23 cellular contexts compared by ENCODE assay signal in genomic region chr13:113612626-113613025, GRCh38. TPM values are rescaled to one million over a fixed set of nuclear protein-coding genes. Genes with fewer than 3 reads are reported as not detected.
DNase-seq lines count a peak whose midpoint lies in the region; ATAC-seq and TF ChIP-seq lines count a peak whose summit lies in the region.
"Had no signal": no experiment of that assay in that cellular context is flagged by ENCODE, and none has a peak within 500 bp of the region (broad histone marks: within the 10 kb centered on the region; RNA-seq: fewer than 3 reads in every experiment).

No MANE protein-coding gene starts in this region.

- peaks cover 93% of the 10 kb centered on the region for H3K79me2 ChIP-seq in neural progenitor cell (ENCODE audit: low read depth)

- no peak overlapping the region for H3K4me2 ChIP-seq in neural progenitor cell
- H3K4me2 ChIP-seq: PC-9 had no signal

- no peak for ATAC-seq in HG02678 (IDR thresholded peaks at IDR 0.05; ENCODE audit: unreplicated experiment)
- no peak for ATAC-seq in effector memory CD8-positive, alpha-beta T cell (replicated peaks)

- H3K9me3 Mint-ChIP-seq in endodermal cell = no peaks in the 10 kb centered on the region
- H3K9me3 Mint-ChIP-seq in neural progenitor cell = no peaks in the 10 kb centered on the region
- H3K9me3 Mint-ChIP-seq in effector memory CD8-positive, alpha-beta T cell = no peaks in the 10 kb centered on the region
- H3K9me3 Mint-ChIP-seq: CD4-positive, CD25-positive, alpha-beta regulatory T cell had no signal

- H3K27ac Mint-ChIP-seq in endodermal cell (peak overlapping the region; percentile 60), neural progenitor cell (peak overlapping the region; percentile 36)
- H3K27ac Mint-ChIP-seq in effector memory CD8-positive, alpha-beta T cell = peak overlapping the region in 1 of 2 donors; percentile 56

- H3K4me1 ChIP-seq in adipocyte (ENCODE audit: control insufficient read depth, insufficient read depth, low read length) (no peaks in the 10 kb centered on the region), endodermal cell (ENCODE audit: control insufficient read depth, insufficient read depth, low read length) (peaks cover 13% of the 10 kb centered on the region), neural progenitor cell (peaks cover 17% of the 10 kb centered on the region)

- H3K4me3 Mint-ChIP-seq in endodermal cell (no peak overlapping the region), neural progenitor cell (no peak overlapping the region)
- no peak overlapping the region for H3K4me3 Mint-ChIP-seq in effector memory CD8-positive, alpha-beta T cell
- H3K4me3 Mint-ChIP-seq: CD4-positive, CD25-positive, alpha-beta regulatory T cell had no signal

- H4K20me1 ChIP-seq in neural progenitor cell (ENCODE audit: low read depth) = peaks cover 53% of the 10 kb centered on the region

- no peak overlapping the region for H3K4me3 ChIP-seq in AG10803 (ENCODE audit: low read length)
- no peak overlapping the region for H3K4me3 ChIP-seq in adipocyte (ENCODE audit: low read length)
- H3K4me3 ChIP-seq in endodermal cell (ENCODE audit: low read length) = no peak overlapping the region
- no peak overlapping the region for H3K4me3 ChIP-seq in neural progenitor cell
- H3K4me3 ChIP-seq in lower leg skin (ENCODE audit: low read depth, poor library complexity, severe bottlenecking) = no peak overlapping the region
- H3K4me3 ChIP-seq: PC-9 had no signal

- no peaks in the 10 kb centered on the region for H3K9me3 ChIP-seq in adipocyte (ENCODE audit: control insufficient read depth, low read length)
- H3K9me3 ChIP-seq in endodermal cell (ENCODE audit: control insufficient read depth, low read length) = no peaks in the 10 kb centered on the region
- H3K9me3 ChIP-seq in neural progenitor cell (ENCODE audit: low read depth) = no peaks in the 10 kb centered on the region

- TF ChIP-seq CTCF in AG10803 (conservative IDR thresholded peaks at IDR 0.05; ENCODE audit: low read length) = no peak
- no peak for TF ChIP-seq CTCF in endodermal cell (conservative IDR thresholded peaks at IDR 0.05)
- no peak for TF ChIP-seq CTCF in neural progenitor cell (IDR thresholded peaks at IDR 0.05)
- no peak for TF ChIP-seq CTCF in lower leg skin (IDR thresholded peaks at IDR 0.05)

- no peak for TF ChIP-seq POLR2A in lower leg skin (IDR thresholded peaks at IDR 0.05)

- H3K9ac ChIP-seq in adipocyte (ENCODE audit: low read length) (no peak overlapping the region), endodermal cell (ENCODE audit: extremely low read depth, low read length, poor library complexity, severe bottlenecking) (no peak overlapping the region), neural progenitor cell (no peak overlapping the region)

- H3F3A ChIP-seq in neural progenitor cell (ENCODE audit: low read depth) = peaks cover 20% of the 10 kb centered on the region

- H3K4me1 Mint-ChIP-seq in endodermal cell (peaks cover 10% of the 10 kb centered on the region), neural progenitor cell (peaks cover 17% of the 10 kb centered on the region)
- peaks cover 0 to 13% of the 10 kb centered on the region in 2 donors for H3K4me1 Mint-ChIP-seq in effector memory CD8-positive, alpha-beta T cell (ENCODE audit: low read depth in 2 of 2)

- H3K36me3 ChIP-seq in adipocyte (ENCODE audit: control insufficient read depth, insufficient read depth, low read length, severe bottlenecking) = peaks cover 32% of the 10 kb centered on the region
- peaks cover 58% of the 10 kb centered on the region for H3K36me3 ChIP-seq in endodermal cell (ENCODE audit: control insufficient read depth, insufficient read depth, low read length)
- H3K36me3 ChIP-seq in neural progenitor cell = no peaks in the 10 kb centered on the region

- H2AFZ ChIP-seq in neural progenitor cell (replicated peaks) = no peak overlapping the region
- H2AFZ ChIP-seq: PC-9 had no signal

- intact Hi-C loops in lower leg skin (cut with DNase I; ENCODE audit: low total_unique reads) = no loop called here

- H3K27me3 ChIP-seq in adipocyte (replicated peaks; ENCODE audit: control insufficient read depth, insufficient read depth, low read length) (no peaks in the 10 kb centered on the region), endodermal cell (ENCODE audit: control insufficient read depth, insufficient read depth, low read length, poor library complexity, severe bottlenecking) (no peaks in the 10 kb centered on the region), neural progenitor cell (no peaks in the 10 kb centered on the region)

- DNase-seq in AG10803 (ENCODE audit: low read depth) (peak; percentile 7), adipocyte (ENCODE audit: low read depth) (peak; percentile 73), endodermal cell (no peak), neural progenitor cell (ENCODE audit: low spot score) (no peak), NCI-H2171 treated with DMSO at 0.1 percent for 48 hours (lab: John Stamatoyannopoulos, UW) (no peak), lower leg skin (ENCODE audit: low spot score in 2 of 2) (no peak)
- no peak for DNase-seq in effector memory CD8-positive, alpha-beta T cell
- DNase-seq: CD4-positive, CD25-positive, alpha-beta regulatory T cell; DMS79; KBM-7; MM.1S; NCI-H1092; NCI-H1436; NCI-H187 treated with DMSO at 0.1 percent for 48 hours; NCI-H226; NCI-H510A treated with DMSO at 0.1 percent for 48 hours; NCI-H748 treated with DMSO at 0.1 percent for 48 hours; PC-9; SIG-M5 had no signal

- H3K27ac ChIP-seq in endodermal cell (ENCODE audit: low read depth, low read length) = no peak overlapping the region
- H3K27ac ChIP-seq in neural progenitor cell = no peak overlapping the region
- H3K27ac ChIP-seq: HL-60, PC-9 had no signal

- H3K36me3 Mint-ChIP-seq in endodermal cell (ENCODE audit: low read depth) (peaks cover 48% of the 10 kb centered on the region), neural progenitor cell (peaks cover 25% of the 10 kb centered on the region)
- H3K36me3 Mint-ChIP-seq in effector memory CD8-positive, alpha-beta T cell (ENCODE audit: insufficient read depth) = peaks cover 9% of the 10 kb centered on the region

- H3K27me3 Mint-ChIP-seq in endodermal cell (ENCODE audit: insufficient read depth) (no peaks in the 10 kb centered on the region), neural progenitor cell (ENCODE audit: insufficient read depth, low read depth) (peaks cover 6% of the 10 kb centered on the region)
- no peaks in the 10 kb centered on the region for H3K27me3 Mint-ChIP-seq in effector memory CD8-positive, alpha-beta T cell
- H3K27me3 Mint-ChIP-seq: CD4-positive, CD25-positive, alpha-beta regulatory T cell had no signal

- WGBS in endodermal cell (ENCODE audit: insufficient coverage in 1 of 2, insufficient read length in 1 of 2), 2 experiments = 95 to 100% methylated on average over 2 to 11 of the region's 11 CpGs
- WGBS in lower leg skin, 2 donors = 86 to 91% methylated on average over 11 of the region's 11 CpGs

RNA-seq across cellular contexts. Expression of gene TFDP1, which starts 28.1 kb away (rescaled TPM):
- 10 to 100 TPM; 74.8 to 76.1 TPM for total RNA-seq in endodermal cell
- polyA plus RNA-seq in endodermal cell (2013, experiment 1 of 2) = 84.3 TPM
- polyA plus RNA-seq in endodermal cell (2013, experiment 2 of 2) = 82.9 TPM
- 57.5 and 88.6 TPM in 2 replicates for total RNA-seq in neural progenitor cell (ENCODE audit: low replicate concordance)
- total RNA-seq in lower leg skin = 10 to 100 TPM; 35.9 to 48.8 (median 41.9) TPM

RNA-seq across cellular contexts. Expression of gene ATP4B, which starts 45.4 kb away (rescaled TPM):
- total RNA-seq in endodermal cell (not detected), neural progenitor cell (ENCODE audit: low replicate concordance) (not detected in 2 replicates), lower leg skin (not detected)
- polyA plus RNA-seq in endodermal cell (2013, experiment 1 of 2) = not detected
- polyA plus RNA-seq in endodermal cell (2013, experiment 2 of 2) = not detected
- total RNA-seq: CD4-positive, CD25-positive, alpha-beta regulatory T cell; HT-29; PC-9 had no signal
- polyA plus RNA-seq: BJ; CD4-positive, CD25-positive, alpha-beta regulatory T cell had no signal

RNA-seq across cellular contexts. Expression of gene GRK1, which starts 54.4 kb away (rescaled TPM):
- total RNA-seq in endodermal cell = 1 to 10 TPM; 1.7 to 2.5 TPM
- 0.25 TPM for polyA plus RNA-seq in endodermal cell (2013, experiment 1 of 2)
- 0.17 TPM for polyA plus RNA-seq in endodermal cell (2013, experiment 2 of 2)
- 0.40 TPM in 1 of 2 replicates, not detected in the other for total RNA-seq in neural progenitor cell (ENCODE audit: low replicate concordance)
- total RNA-seq in lower leg skin = not detected
- total RNA-seq: CD4-positive, CD25-positive, alpha-beta regulatory T cell; PC-9 had no signal
- polyA plus RNA-seq: CD4-positive, CD25-positive, alpha-beta regulatory T cell had no signal

Comparison
In these comparisons a context has a peak if more than half of its experiments do, and no peak if none do; other contexts are left out.
1. DNase-seq: peak in AG10803 (single experiment) and adipocyte (single experiment); none in endodermal cell (single experiment), neural progenitor cell (single experiment), effector memory CD8-positive, alpha-beta T cell (0 of 3), NCI-H2171 treated with DMSO at 0.1 percent for 48 hours (single experiment) and lower leg skin (0 of 2).